ENCODE assay signal across 8 cellular contexts in the genomic region with DNA sequence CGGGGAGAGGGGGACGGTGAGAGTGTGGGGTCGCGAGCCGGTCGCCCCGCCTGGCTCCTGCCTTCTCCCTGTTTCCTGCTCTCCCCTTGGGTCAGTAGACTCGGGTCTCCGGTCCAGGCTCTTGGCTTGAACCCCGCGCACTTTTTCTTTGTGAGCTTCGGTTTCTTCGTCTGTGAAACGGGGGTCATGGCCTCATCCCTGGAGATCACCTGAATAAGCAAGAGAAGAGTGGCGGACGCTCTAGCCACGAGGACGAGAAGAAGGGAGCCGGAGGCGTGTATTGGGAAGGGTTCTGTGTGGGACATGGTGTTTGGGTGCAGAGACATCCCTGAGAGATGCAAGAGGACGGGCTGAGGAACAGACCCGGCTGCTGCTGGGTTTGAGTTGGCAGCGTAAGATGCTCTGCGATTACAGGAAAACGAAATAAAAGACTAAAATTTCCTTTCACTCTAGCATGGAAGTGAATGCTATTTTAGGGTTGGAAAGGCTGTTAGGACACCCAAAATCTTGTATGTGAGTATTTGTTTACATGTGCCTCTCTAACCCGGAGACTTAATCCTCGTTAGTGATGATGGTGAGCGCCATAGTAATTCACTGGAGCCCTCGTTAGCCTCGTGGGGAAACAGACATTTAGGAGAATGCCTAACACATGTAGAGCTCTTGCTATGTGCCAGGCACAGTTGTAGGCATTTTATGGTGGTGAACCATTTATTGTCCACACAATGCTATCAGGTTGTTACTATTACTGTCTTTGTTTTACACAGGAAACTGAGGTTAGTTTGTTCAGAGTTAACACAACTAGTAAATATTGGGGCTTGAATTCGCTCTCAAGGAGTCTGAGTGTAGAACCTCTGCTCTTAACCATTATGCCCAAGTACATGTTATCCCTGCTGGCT. TPM values are rescaled to one million over a fixed set of nuclear protein-coding genes. Genes with fewer than 3 reads are reported as not detected.
A peak's percentile ranks its signal among the peaks of the same experiment; 100 is the strongest.
DNase-seq lines count a peak whose midpoint lies in the region; ATAC-seq and TF ChIP-seq lines count a peak whose summit lies in the region.

No MANE protein-coding gene starts in this region.

- peak overlapping the region; percentile 90 for H3K4me3 Mint-ChIP-seq in activated naive CD8-positive, alpha-beta T cell treated with anti-CD3 and anti-CD28 coated beads for 36 hours

- peaks cover 29% of the 10 kb centered on the region for H3K4me1 ChIP-seq in suprapubic skin

- TF ChIP-seq CTCF in GM12875 (IDR thresholded peaks at IDR 0.05; ENCODE audit: borderline replicate concordance, insufficient read depth, low read depth, low read length) (no peak), kidney epithelial cell (IDR thresholded peaks at IDR 0.05; ENCODE audit: insufficient read depth, low read length, poor library complexity, severe bottlenecking) (no peak), suprapubic skin (IDR thresholded peaks at IDR 0.05) (no peak)

- TF ChIP-seq POLR2A in suprapubic skin (IDR thresholded peaks at IDR 0.05), result no peak

- ATAC-seq in HG03280 (IDR thresholded peaks at IDR 0.05; ENCODE audit: unreplicated experiment) (peak; percentile 1), GM21529 (IDR thresholded peaks at IDR 0.05; ENCODE audit: unreplicated experiment) (no peak)

- no peak for TF ChIP-seq EP300 in suprapubic skin (IDR thresholded peaks at IDR 0.05)

- 3% methylated on average over 19 of the region's 31 CpGs for WGBS in suprapubic skin

- peak overlapping the region; percentile 78 for H3K27ac ChIP-seq in suprapubic skin

- H3K36me3 Mint-ChIP-seq in activated naive CD8-positive, alpha-beta T cell treated with anti-CD3 and anti-CD28 coated beads for 36 hours, result peaks cover 37% of the 10 kb centered on the region

- peak overlapping the region; percentile 88 for H3K4me3 ChIP-seq in GM12875 (ENCODE audit: low read depth, low read length)
- H3K4me3 ChIP-seq in kidney epithelial cell (ENCODE audit: low read depth, low read length), result peak overlapping the region; percentile 91
- H3K4me3 ChIP-seq in suprapubic skin, result peak overlapping the region; percentile 93

- H3K9me3 ChIP-seq in suprapubic skin, result no peaks in the 10 kb centered on the region

- H3K27me3 ChIP-seq in kidney epithelial cell (ENCODE audit: control insufficient read depth, insufficient read depth, low read length) (no peaks in the 10 kb centered on the region), suprapubic skin (no peaks in the 10 kb centered on the region)

- H3K36me3 ChIP-seq in kidney epithelial cell (ENCODE audit: control insufficient read depth, insufficient read depth, low read length) (no peaks in the 10 kb centered on the region), suprapubic skin (no peaks in the 10 kb centered on the region)

- DNase-seq in activated naive CD8-positive, alpha-beta T cell treated with anti-CD3 and anti-CD28 coated beads for 36 hours, result no peak
- DNase-seq in kidney epithelial cell (ENCODE audit: low read depth) (no peak), suprapubic skin (ENCODE audit: low spot score in 2 of 2) (no peak), dedifferentiated amniotic fluid mesenchymal stem cell (ENCODE audit: extremely low spot score) (no peak), HK-2 (ENCODE audit: unreplicated experiment) (no peak)

- H3K4me1 Mint-ChIP-seq in activated naive CD8-positive, alpha-beta T cell treated with anti-CD3 and anti-CD28 coated beads for 36 hours, result peaks cover 32% of the 10 kb centered on the region

- no peaks in the 10 kb centered on the region for H3K27me3 Mint-ChIP-seq in activated naive CD8-positive, alpha-beta T cell treated with anti-CD3 and anti-CD28 coated beads for 36 hours

- peak overlapping the region; percentile 98 for H3K27ac Mint-ChIP-seq in activated naive CD8-positive, alpha-beta T cell treated with anti-CD3 and anti-CD28 coated beads for 36 hours

- H3K9me3 Mint-ChIP-seq in activated naive CD8-positive, alpha-beta T cell treated with anti-CD3 and anti-CD28 coated beads for 36 hours, result no peaks in the 10 kb centered on the region

RNA-seq across cellular contexts. Expression of a gene that starts 0.6 kb away (rescaled TPM):
- 100 to 1,000 TPM; 145 to 150 TPM for total RNA-seq in activated naive CD8-positive, alpha-beta T cell treated with anti-CD3 and anti-CD28 coated beads for 36 hours
- 24.2 and 27.5 TPM in 2 replicates for total RNA-seq in kidney epithelial cell
- total RNA-seq in suprapubic skin, result 10 to 100 TPM; 42.8 to 65.7 (median 55.1) TPM

RNA-seq across cellular contexts. Expression of a gene that starts 13.1 kb away (rescaled TPM):
- not detected for total RNA-seq in activated naive CD8-positive, alpha-beta T cell treated with anti-CD3 and anti-CD28 coated beads for 36 hours
- total RNA-seq in kidney epithelial cell (not detected in 2 replicates), suprapubic skin (under 1 TPM in 1 of 4 donors, not detected in 3; 0.89 TPM)

RNA-seq across cellular contexts. Expression of a gene that starts 15.1 kb away (rescaled TPM):
- 100 to 1,000 TPM; 427 to 438 TPM for total RNA-seq in activated naive CD8-positive, alpha-beta T cell treated with anti-CD3 and anti-CD28 coated beads for 36 hours
- 164 and 200 TPM in 2 replicates for total RNA-seq in kidney epithelial cell
- 100 to 1,000 TPM in 3 of 4 donors, 10 to 100 TPM in 1; 98.4 to 180 (median 125) TPM for total RNA-seq in suprapubic skin

RNA-seq across cellular contexts. Expression of a gene that starts 20.8 kb away (rescaled TPM):
- 1 to 10 TPM in 1 of 2 experiments, under 1 TPM in 1; 0.52 to 1.3 TPM for total RNA-seq in activated naive CD8-positive, alpha-beta T cell treated with anti-CD3 and anti-CD28 coated beads for 36 hours
- total RNA-seq in kidney epithelial cell, result 0.27 and 0.29 TPM in 2 replicates
- 1 to 10 TPM in 3 of 4 donors, not detected in 1; 1.1 to 6.8 (median 3.7) TPM for total RNA-seq in suprapubic skin

RNA-seq across cellular contexts. Expression of a gene that starts 24.8 kb away (rescaled TPM):
- total RNA-seq in activated naive CD8-positive, alpha-beta T cell treated with anti-CD3 and anti-CD28 coated beads for 36 hours, result 10 to 100 TPM; 33.7 to 34.8 TPM
- 40.1 and 53.9 TPM in 2 replicates for total RNA-seq in kidney epithelial cell
- total RNA-seq in suprapubic skin, result 10 to 100 TPM; 23.3 to 35.2 (median 23.8) TPM
